ENCODE assay signal across 19 cellular contexts in genomic region chr7:87225696-87226095, GRCh38. TPM values are rescaled to one million over a fixed set of nuclear protein-coding genes. Genes with fewer than 3 reads are reported as not detected.
A peak's percentile ranks its signal among the peaks of the same experiment; 100 is the strongest.
DNase-seq lines count a peak whose midpoint lies in the region; ATAC-seq, FAIRE-seq and TF ChIP-seq lines count a peak whose summit lies in the region.
"Had no signal": no experiment of that assay in that cellular context is flagged by ENCODE, and none has a peak within 500 bp of the region (broad histone marks: within the 10 kb centered on the region; RNA-seq: fewer than 3 reads in every experiment).

No MANE protein-coding gene starts in this region.

- peaks cover 5% of the 10 kb centered on the region for H3K27me3 Mint-ChIP-seq in activated CD4-positive, alpha-beta T cell treated with anti-CD3 and anti-CD28 coated beads for 36 hours

- H3K27ac ChIP-seq in esophagus muscularis mucosa (replicated peaks in 1 of 4), result no peak overlapping the region

- no peak for ATAC-seq in HG02981 (IDR thresholded peaks at IDR 0.05; ENCODE audit: unreplicated experiment)
- no peak for ATAC-seq in activated CD4-positive, alpha-beta T cell treated with anti-CD3 and anti-CD28 coated beads for 36 hours
- ATAC-seq: activated naive CD4-positive, alpha-beta T cell treated with anti-CD3 and anti-CD28 coated beads, Interleukin-2, amount 50 U/mL, for 72 hours had no signal

- H3K27ac Mint-ChIP-seq in activated CD4-positive, alpha-beta T cell treated with anti-CD3 and anti-CD28 coated beads for 36 hours, result no peak overlapping the region
- H3K27ac Mint-ChIP-seq: activated CD4-positive, alpha-beta T cell treated with anti-CD3 and anti-CD28 coated beads, Interleukin-2, amount 10 ng/mL, durations not matched to agents 7 days and 5 days; activated naive CD4-positive, alpha-beta T cell treated with anti-CD3 and anti-CD28 coated beads, Interleukin-2, amount 50 U/mL, for 72 hours; immature natural killer cell had no signal

- no peak for FAIRE-seq in bronchial epithelial cell (lab: Jason Lieb, UNC)

- CTCF ChIA-PET in activated CD4-positive, alpha-beta T cell treated with anti-CD3 and anti-CD28 coated beads for 36 hours (lab: Charles Lee), result interaction anchor here (1.2 kb wide), 1 partner anchor 72 kb away, joined by 3 read pairs; no protein-coding TSS in a partner anchor

- no peak for TF ChIP-seq POLR2A in esophagus muscularis mucosa (IDR thresholded peaks at IDR 0.05; ENCODE audit: low read depth)

- intact Hi-C loops in esophagus muscularis mucosa (cut with DNase I), result loop anchor here (10.0 kb wide), 1 partner anchor 119 kb away; the partner anchor contains the start of gene CROT
- intact Hi-C loops in activated CD4-positive, alpha-beta T cell treated with anti-CD3 and anti-CD28 coated beads for 36 hours (cut with DNase I, micrococcal nuclease), result no loop called here

- H3K9me3 Mint-ChIP-seq in activated CD4-positive, alpha-beta T cell treated with anti-CD3 and anti-CD28 coated beads for 36 hours (ENCODE audit: low read depth), result no peaks in the 10 kb centered on the region
- H3K9me3 Mint-ChIP-seq: activated CD4-positive, alpha-beta T cell treated with anti-CD3 and anti-CD28 coated beads, Interleukin-2, amount 10 ng/mL, durations not matched to agents 7 days and 5 days; activated naive CD4-positive, alpha-beta T cell treated with anti-CD3 and anti-CD28 coated beads, Interleukin-2, amount 50 U/mL, for 72 hours; neural crest cell had no signal

- no peaks in the 10 kb centered on the region for H3K9me3 ChIP-seq in esophagus muscularis mucosa
- H3K9me3 ChIP-seq: BE2C had no signal

- no peaks in the 10 kb centered on the region for H3K36me3 Mint-ChIP-seq in activated CD4-positive, alpha-beta T cell treated with anti-CD3 and anti-CD28 coated beads for 36 hours (ENCODE audit: low read depth)
- H3K36me3 Mint-ChIP-seq: activated naive CD4-positive, alpha-beta T cell treated with anti-CD3 and anti-CD28 coated beads, Interleukin-2, amount 50 U/mL, for 72 hours; immature natural killer cell had no signal

- H3K4me3 Mint-ChIP-seq in activated CD4-positive, alpha-beta T cell treated with anti-CD3 and anti-CD28 coated beads for 36 hours, result no peak overlapping the region
- H3K4me3 Mint-ChIP-seq: activated CD4-positive, alpha-beta T cell treated with anti-CD3 and anti-CD28 coated beads, Interleukin-2, amount 10 ng/mL, durations not matched to agents 7 days and 5 days; immature natural killer cell; neural crest cell had no signal

- H3K4me1 ChIP-seq in esophagus muscularis mucosa, result peaks cover 0 to 7% (median 6%) of the 10 kb centered on the region in 4 donors
- H3K4me1 ChIP-seq: BE2C had no signal

- 74% methylated on average over 1 of the region's 1 CpG for WGBS in esophagus muscularis mucosa

- H3K4me1 Mint-ChIP-seq in activated CD4-positive, alpha-beta T cell treated with anti-CD3 and anti-CD28 coated beads for 36 hours, result peaks cover 14% of the 10 kb centered on the region

- H3K27me3 ChIP-seq in bronchial epithelial cell (ENCODE audit: control insufficient read depth, insufficient read depth, low read length), result no peaks in the 10 kb centered on the region
- H3K27me3 ChIP-seq in esophagus muscularis mucosa, result no peaks in the 10 kb centered on the region
- H3K27me3 ChIP-seq: BE2C had no signal

- DNase-seq in EL (peak; percentile 41), NCI-H226 (peak; percentile 42), bronchial epithelial cell (ENCODE audit: low read depth) (peak; percentile 81), kidney glomerular epithelial cell (lab: John Stamatoyannopoulos, UW) (peak; percentile 72), esophagus muscularis mucosa (ENCODE audit: extremely low spot score) (no peak)
- DNase-seq in activated CD8-positive, alpha-beta memory T cell treated with anti-CD3 and anti-CD28 coated beads for 24 hours, result no peak
- DNase-seq in activated CD4-positive, alpha-beta T cell treated with anti-CD3 and anti-CD28 coated beads for 36 hours, result no peak
- DNase-seq: activated CD4-positive, alpha-beta T cell treated with anti-CD3 and anti-CD28 coated beads, Interleukin-2, amount 10 ng/mL, durations not matched to agents 7 days and 5 days; BE2C; caudate nucleus; effector CD8-positive, alpha-beta T cell; immature natural killer cell; NCI-H1048; retina; SHP77 treated with DMSO at 0.1 percent for 48 hours; T1000 had no signal

- H3K4me3 ChIP-seq in bronchial epithelial cell (ENCODE audit: low read depth, low read length), result no peak overlapping the region
- H3K4me3 ChIP-seq in esophagus muscularis mucosa, result no peak overlapping the region

- POLR2A ChIA-PET in activated CD4-positive, alpha-beta T cell treated with anti-CD3 and anti-CD28 coated beads for 36 hours (lab: Charles Lee), result interaction anchor here (1.0 kb wide), 1 partner anchor 74 kb away, joined by 3 read pairs; the partner anchor contains the start of gene DMTF1

- TF ChIP-seq CTCF in bronchial epithelial cell (IDR thresholded peaks at IDR 0.05; ENCODE audit: insufficient read depth, low read length, severe bottlenecking) (no peak), esophagus muscularis mucosa (IDR thresholded peaks at IDR 0.05) (no peak)

- H3K36me3 ChIP-seq in bronchial epithelial cell (ENCODE audit: control insufficient read depth, insufficient read depth, low read length) (no peaks in the 10 kb centered on the region), esophagus muscularis mucosa (no peaks in the 10 kb centered on the region)
- H3K36me3 ChIP-seq: BE2C had no signal

- no peak for TF ChIP-seq EP300 in esophagus muscularis mucosa (IDR thresholded peaks at IDR 0.05)

RNA-seq across cellular contexts. Expression of gene TMEM243, which starts 6.2 kb away (rescaled TPM):
- total RNA-seq in bronchial epithelial cell (10.8 and 26.9 TPM in 2 replicates), esophagus muscularis mucosa (10 to 100 TPM; 15.0 to 27.9 (median 19.8) TPM)
- total RNA-seq in activated CD4-positive, alpha-beta T cell treated with anti-CD3 and anti-CD28 coated beads for 36 hours, result 10 to 100 TPM; 44.1 to 46.9 TPM

Comparison
In these comparisons a context has a peak if more than half of its experiments do, and no peak if none do; other contexts are left out.
1. DNase-seq: peak in EL (single experiment), NCI-H226 (single experiment), bronchial epithelial cell (single experiment) and kidney glomerular epithelial cell (single experiment); none in activated CD8-positive, alpha-beta memory T cell treated with anti-CD3 and anti-CD28 coated beads for 24 hours (single experiment), esophagus muscularis mucosa (single experiment) and activated CD4-positive, alpha-beta T cell treated with anti-CD3 and anti-CD28 coated beads for 36 hours (single experiment).